18 cellular contexts compared by ENCODE assay signal in genomic region chr13:105804561-105805190, GRCh38.
DNase-seq lines count a peak whose midpoint lies in the region; ATAC-seq, FAIRE-seq and TF ChIP-seq lines count a peak whose summit lies in the region.
"Had no signal": no experiment of that assay in that cellular context is flagged by ENCODE, and none has a peak within 500 bp of the region (broad histone marks: within the 10 kb centered on the region; RNA-seq: fewer than 3 reads in every experiment).

No MANE protein-coding gene starts in this region.

- peak; percentile 75 for DNase-seq in RPMI7951 (ENCODE audit: low read depth)
- DNase-seq in fibroblast of pulmonary artery (ENCODE audit: low read depth) = peak; percentile 48
- DNase-seq in pons (ENCODE audit: low spot score) = peak; percentile 62
- no peak for DNase-seq in NCI-H2029 treated with DMSO at 0.1 percent for 48 hours (lab: John Stamatoyannopoulos, UW)
- DNase-seq in NCI-H345 (lab: John Stamatoyannopoulos, UW) = no peak
- DNase-seq in RCC 7860 (ENCODE audit: low spot score) = no peak
- DNase-seq: activated CD4-positive, alpha-beta T cell treated with anti-CD3 and anti-CD28 coated beads, Interleukin-2, amount 10 ng/mL, durations not matched to agents 24 days and 14 days; activated T-cell treated with anti-CD3 and anti-CD28 coated beads, Interleukin-2, amount 50 U/mL, for 4 hours; adrenal gland; NCI-H146; NCI-H69; stimulated activated CD4-positive, alpha-beta T cell treated with anti-CD3 and anti-CD28 coated beads, Interleukin-15, amount 100 ng/mL, for 24 hours; T-helper 9 cell had no signal

- TF ChIP-seq CTCF in C4-2B (conservative IDR thresholded peaks at IDR 0.05) (no peak), fibroblast of pulmonary artery (IDR thresholded peaks at IDR 0.05; ENCODE audit: low read length, missing control alignments) (no peak)

- ATAC-seq in GM21515 (IDR thresholded peaks at IDR 0.05; ENCODE audit: unreplicated experiment) = no peak
- ATAC-seq: activated T-cell treated with anti-CD3 and anti-CD28 coated beads, Interleukin-2, amount 50 U/mL, for 4 hours; K562 had no signal

- no peak for FAIRE-seq in RCC 7860 (lab: Jason Lieb, UNC)
- FAIRE-seq: GM18507, K562 had no signal

- peak overlapping the region; percentile 28; the same call in 1 of the 2 replicates for H3K27ac ChIP-seq in C4-2B
- H3K27ac ChIP-seq: adrenal gland, thoracic aorta had no signal

- H3K4me3 ChIP-seq in fibroblast of pulmonary artery (replicated peaks; ENCODE audit: low read depth, low read length) = no peak overlapping the region
- H3K4me3 ChIP-seq: adrenal gland, K562, thoracic aorta had no signal

Comparison
In these comparisons a context has a peak if more than half of its experiments do, and no peak if none do; other contexts are left out.
1. DNase-seq: peak in RPMI7951 (single experiment), fibroblast of pulmonary artery (single experiment) and pons (single experiment); none in NCI-H2029 treated with DMSO at 0.1 percent for 48 hours (single experiment), NCI-H345 (single experiment) and RCC 7860 (single experiment).